Comparison of ENCODE assay signal across 2 cellular contexts in genomic region chr2:200728630-200729029, GRCh38.
TF ChIP-seq lines count a peak whose summit lies in the region.

No MANE protein-coding gene starts in this region.

TF ChIP-seq in IMR-90, 13 proteins besides CTCF, POLR2A, EP300 and RAD21 (continued from another document):
- no peak for TF ChIP-seq USF2 (IDR thresholded peaks at IDR 0.05; ENCODE audit: low read depth, low read length)
- TF ChIP-seq BHLHE40 (IDR thresholded peaks at IDR 0.05; ENCODE audit: low read depth, low read length) = no peak
- TF ChIP-seq CHD1 (IDR thresholded peaks at IDR 0.05; ENCODE audit: low read depth, low read length) = no peak
TF ChIP-seq in IMR-90: peak in this region for 1.

TF ChIP-seq in K562, 482 proteins besides CTCF, POLR2A, EP300 and RAD21 (continued from another document):
- TF ChIP-seq CEBPG (CRISPR knock-in tag; IDR thresholded peaks at IDR 0.05) (peak; percentile 74), CEBPG (tag; conservative IDR thresholded peaks at IDR 0.05 in 1 of 2, IDR thresholded peaks at IDR 0.05 in 1 of 2) (peak; percentile 92 to 96), GMEB1 (CRISPR knock-in tag; IDR thresholded peaks at IDR 0.05) (no peak), VEZF1 (CRISPR knock-in tag; IDR thresholded peaks at IDR 0.05) (no peak), MITF (IDR thresholded peaks at IDR 0.05) (no peak), XRCC5 (IDR thresholded peaks at IDR 0.05; ENCODE audit: low read depth, low read length) (no peak), ID3 (CRISPR knock-in tag; IDR thresholded peaks at IDR 0.05) (no peak), ID3 (tag; IDR thresholded peaks at IDR 0.05) (no peak), ZNF445 (CRISPR knock-in tag; IDR thresholded peaks at IDR 0.05; ENCODE audit: low read depth) (no peak), GABPB2 (CRISPR knock-in tag; conservative IDR thresholded peaks at IDR 0.05) (no peak), ELK1 (CRISPR knock-in tag; IDR thresholded peaks at IDR 0.05) (no peak), PML (IDR thresholded peaks at IDR 0.05; ENCODE audit: low read length) (no peak), ATF3 (IDR thresholded peaks at IDR 0.05) (peak; percentile 83), ATF3 (CRISPR knock-in tag; conservative IDR thresholded peaks at IDR 0.05) (no peak), NFE2 (IDR thresholded peaks at IDR 0.05; ENCODE audit: low read depth) (no peak), IRF9 (tag; IDR thresholded peaks at IDR 0.05) (no peak), CEBPB (tag; IDR thresholded peaks at IDR 0.05) (peak; percentile 89), CGGBP1 (CRISPR knock-in tag; IDR thresholded peaks at IDR 0.05) (no peak), NR2F6 (CRISPR knock-in tag; IDR thresholded peaks at IDR 0.05) (no peak)
